ENCODE assay signal across 7 cellular contexts in genomic region chr20:41956316-41957050, GRCh38.
DNase-seq lines count a peak whose midpoint lies in the region; ATAC-seq and TF ChIP-seq lines count a peak whose summit lies in the region.

No MANE protein-coding gene starts in this region.

- no peak overlapping the region for H3K4me3 ChIP-seq in adrenal gland
- no peak overlapping the region for H3K4me3 ChIP-seq in neural cell (ENCODE audit: low read length)
- no peak overlapping the region for H3K4me3 ChIP-seq in aorta (ENCODE audit: low read length in 2 of 2)

- no peak overlapping the region for H3K27ac ChIP-seq in adrenal gland
- H3K27ac ChIP-seq in neural cell (ENCODE audit: low read length): peak overlapping the region; percentile 35
- no peak overlapping the region for H3K27ac ChIP-seq in aorta (ENCODE audit: low read depth in 1 of 2, low read length in 2 of 2)

- TF ChIP-seq POLR2A in adrenal gland (IDR thresholded peaks at IDR 0.05): no peak

- intact Hi-C loops in adrenal gland (cut with DNase I) (loop anchor here in 1 of 2 donors (10.0 kb wide), 1 partner anchor 1228 kb away; the partner anchor contains the start of gene PTPRT), aorta (cut with DNase I) (no loop called here)

- no peaks in the 10 kb centered on the region for H3K9me3 ChIP-seq in adrenal gland (replicated peaks in 1 of 3)
- no peaks in the 10 kb centered on the region for H3K9me3 ChIP-seq in neural cell (ENCODE audit: low read length)
- H3K9me3 ChIP-seq in aorta (ENCODE audit: control insufficient read depth, low read length): peaks cover 1% of the 10 kb centered on the region

- no peaks in the 10 kb centered on the region for H3K4me1 ChIP-seq in adrenal gland (replicated peaks in 1 of 2)
- no peaks in the 10 kb centered on the region for H3K4me1 ChIP-seq in aorta (ENCODE audit: control insufficient read depth in 1 of 2, insufficient read depth in 2 of 2, low read length in 2 of 2)

- DNase-seq in M059J (ENCODE audit: low read depth): peak; percentile 15
- DNase-seq in adrenal gland: peak in 4 of 7 donors; percentile 20 to 60 (median 34)
- DNase-seq in aorta: no peak

- H3K79me2 ChIP-seq in neural cell (replicated peaks; ENCODE audit: insufficient read depth, low read length): no peaks in the 10 kb centered on the region

- ATAC-seq in GM21367 (IDR thresholded peaks at IDR 0.05; ENCODE audit: unreplicated experiment): no peak
- no peak for ATAC-seq in HG02642 (IDR thresholded peaks at IDR 0.05; ENCODE audit: poor library complexity, unreplicated experiment)
- ATAC-seq in aorta (ENCODE audit: low FRiP score): no peak

- H3F3A ChIP-seq in neural cell (ENCODE audit: insufficient read depth, low read length, poor library complexity, severe bottlenecking): peaks cover 4% of the 10 kb centered on the region

- no peak overlapping the region for H3K9ac ChIP-seq in neural cell (ENCODE audit: low read length)

- 44 to 52% (median 50%) methylated on average over 6 of the region's 6 CpGs for WGBS in adrenal gland, 4 donors
- WGBS in aorta, 2 donors: 42 to 45% methylated on average over 6 of the region's 6 CpGs

- H3K36me3 ChIP-seq in adrenal gland (replicated peaks in 1 of 2) (no peaks in the 10 kb centered on the region), neural cell (ENCODE audit: insufficient read depth, low read length) (no peaks in the 10 kb centered on the region), aorta (ENCODE audit: control insufficient read depth in 1 of 2, insufficient read depth in 2 of 2, low read length in 1 of 2) (no peaks in the 10 kb centered on the region)

- peak; percentile 93 for TF ChIP-seq EP300 in neural cell (conservative IDR thresholded peaks at IDR 0.05; ENCODE audit: poor library complexity, severe bottlenecking)

- H3K9me2 ChIP-seq in neural cell (ENCODE audit: insufficient read depth, low read length): no peaks in the 10 kb centered on the region

- H2AFZ ChIP-seq in neural cell (ENCODE audit: low read depth, low read length): no peak overlapping the region

- TF ChIP-seq RAD21 in neural cell (conservative IDR thresholded peaks at IDR 0.05): peak; percentile 72

- H3K4me2 ChIP-seq in neural cell (ENCODE audit: low read length): no peak overlapping the region

- peak; percentile 58 for TF ChIP-seq CTCF in GM12872 (IDR thresholded peaks at IDR 0.05; ENCODE audit: insufficient read depth, low read depth, low read length)
- TF ChIP-seq CTCF in adrenal gland (IDR thresholded peaks at IDR 0.05): peak; percentile 28 to 65 (median 55)
- TF ChIP-seq CTCF in neural cell (IDR thresholded peaks at IDR 0.05; ENCODE audit: poor library complexity, severe bottlenecking): peak; percentile 70

- no peaks in the 10 kb centered on the region for H3K27me3 ChIP-seq in adrenal gland
- H3K27me3 ChIP-seq in neural cell (ENCODE audit: insufficient read depth, low read depth, low read length): no peaks in the 10 kb centered on the region
- H3K27me3 ChIP-seq in aorta (ENCODE audit: control insufficient read depth in 1 of 2, insufficient read depth in 2 of 2, low read length in 1 of 2): no peaks in the 10 kb centered on the region

- no peaks in the 10 kb centered on the region for H4K20me1 ChIP-seq in neural cell (ENCODE audit: insufficient read depth)

TF ChIP-seq in neural cell, 6 proteins besides CTCF, POLR2A, EP300 and RAD21:
- TF ChIP-seq REST (IDR thresholded peaks at IDR 0.05; ENCODE audit: borderline replicate concordance): no peak
- TF ChIP-seq EZH2 (IDR thresholded peaks at IDR 0.05; ENCODE audit: borderline replicate concordance, insufficient read depth, low read length, poor library complexity, severe bottlenecking): no peak
- no peak for TF ChIP-seq MXI1 (conservative IDR thresholded peaks at IDR 0.05; ENCODE audit: poor library complexity, severe bottlenecking)
- TF ChIP-seq SMC3 (conservative IDR thresholded peaks at IDR 0.05; ENCODE audit: poor library complexity): peak; percentile 69
- no peak for TF ChIP-seq TAF1 (IDR thresholded peaks at IDR 0.05; ENCODE audit: low read depth)
- peak; percentile 95 for TF ChIP-seq POLR2AphosphoS5 (IDR thresholded peaks at IDR 0.05)
TF ChIP-seq in neural cell: peak in this region for 2.

Comparison
In these comparisons a context has a peak if more than half of its experiments do, and no peak if none do; other contexts are left out.
1. DNase-seq: peak in M059J (single experiment) and adrenal gland (4 of 7); none in aorta (0 of 2).
2. Peak in every context shown above with its lines, with median percentiles within 50 percentile points of each other: CTCF ChIP-seq.